1 cellular context compared by ENCODE assay signal in the genomic region with DNA sequence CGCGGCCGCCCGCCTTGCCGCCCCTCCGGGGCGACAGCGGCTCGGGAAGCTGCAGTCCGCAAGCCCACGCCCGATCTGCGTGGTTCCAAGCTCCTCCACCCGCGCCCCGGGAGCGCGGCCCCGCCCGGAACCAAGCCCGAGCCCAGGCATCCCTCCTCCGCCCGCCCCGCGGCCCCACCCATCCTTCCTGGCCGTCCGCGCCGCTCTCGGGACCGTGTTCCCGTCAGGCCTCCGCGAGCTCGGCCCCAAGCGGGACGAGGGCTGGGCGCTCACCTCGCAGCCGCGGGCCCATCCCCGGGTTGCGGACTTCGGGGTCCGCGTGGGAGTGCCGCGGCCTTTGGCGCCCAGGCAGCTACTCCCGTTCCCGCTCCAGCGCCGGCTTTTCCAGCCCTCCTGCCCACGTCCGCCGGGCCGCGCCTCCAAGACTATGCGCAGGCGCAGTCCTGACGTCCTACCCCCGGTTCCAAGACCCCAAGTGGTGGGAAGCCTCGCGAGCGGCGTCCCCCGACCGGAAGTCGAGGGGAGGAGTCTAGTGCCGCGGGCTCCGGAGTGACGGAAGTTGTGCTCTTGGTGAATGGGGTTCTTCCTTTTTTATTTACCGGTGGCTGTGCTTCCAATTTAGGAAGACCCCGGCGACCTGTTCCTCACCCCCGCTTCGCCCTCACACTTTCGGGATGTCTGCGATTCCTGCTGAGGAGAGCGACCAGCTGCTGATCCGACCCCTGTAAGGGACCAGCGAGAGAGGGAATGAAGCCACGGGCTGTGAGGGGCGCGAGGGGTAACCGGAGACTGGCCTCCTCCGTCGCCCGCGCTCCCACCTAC.
TF ChIP-seq lines count a peak whose summit lies in the region.

CPSF3 (plus strand) TSS at position 555 of the 822 bp plus-strand sequence; CDS start at position 675, 120 bp downstream.
A gene with protein sequence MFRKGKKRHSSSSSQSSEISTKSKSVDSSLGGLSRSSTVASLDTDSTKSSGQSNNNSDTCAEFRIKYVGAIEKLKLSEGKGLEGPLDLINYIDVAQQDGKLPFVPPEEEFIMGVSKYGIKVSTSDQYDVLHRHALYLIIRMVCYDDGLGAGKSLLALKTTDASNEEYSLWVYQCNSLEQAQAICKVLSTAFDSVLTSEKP (minus strand): TSS at position 429 of the 822 bp plus-strand sequence. CDS start 4,831 bp downstream, outside the sequence.

TF ChIP-seq in H1, 55 proteins besides CTCF, POLR2A, EP300 and RAD21 (continues in another document):
- TF ChIP-seq, protein P1, sequence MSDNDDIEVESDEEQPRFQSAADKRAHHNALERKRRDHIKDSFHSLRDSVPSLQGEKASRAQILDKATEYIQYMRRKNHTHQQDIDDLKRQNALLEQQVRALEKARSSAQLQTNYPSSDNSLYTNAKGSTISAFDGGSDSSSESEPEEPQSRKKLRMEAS (IDR thresholded peaks at IDR 0.05) = peak; percentile 72
- TF ChIP-seq FOSL1 (IDR thresholded peaks at IDR 0.05; ENCODE audit: insufficient read depth, low read depth, low read length) (no peak), SP2 (IDR thresholded peaks at IDR 0.05; ENCODE audit: low read length) (no peak), CHD1 (IDR thresholded peaks at IDR 0.05; ENCODE audit: low read depth, low read length) (no peak), RBBP5 (IDR thresholded peaks at IDR 0.05; ENCODE audit: borderline replicate concordance, low read depth, low read length) (peak; percentile 41; the same call in 1 of the 2 replicates), CBX5 (IDR thresholded peaks at IDR 0.05; ENCODE audit: low read depth, low read length) (no peak), BACH1 (IDR thresholded peaks at IDR 0.05; ENCODE audit: low read length) (peak; percentile 78), KDM1A (IDR thresholded peaks at IDR 0.05; ENCODE audit: borderline replicate concordance, low read length) (no peak), SP1 (IDR thresholded peaks at IDR 0.05; ENCODE audit: low read depth, low read length) (peak; percentile 91; the same call in 1 of the 2 replicates), YY1 (IDR thresholded peaks at IDR 0.05; ENCODE audit: low read depth, low read length) (0 out of 2 replicates have a peak, but pooled peaks have one; percentile 23), ATF3 (IDR thresholded peaks at IDR 0.05; ENCODE audit: insufficient read depth, low read depth, low read length) (no peak), TAF7 (optimal IDR thresholded peaks at IDR 0.05; ENCODE audit: borderline replicate concordance, low read depth, low read length) (no peak), TCF12 (IDR thresholded peaks at IDR 0.05; ENCODE audit: low read depth, low read length) (no peak), CBX8 (IDR thresholded peaks at IDR 0.05; ENCODE audit: borderline replicate concordance, low read depth, low read length) (no peak), ASH2L (IDR thresholded peaks at IDR 0.05; ENCODE audit: low read length) (peak; percentile 95), SIX5 (IDR thresholded peaks at IDR 0.05; ENCODE audit: low read depth, low read length) (peak; percentile 8; the same call in 1 of the 2 replicates), KDM5A (IDR thresholded peaks at IDR 0.05; ENCODE audit: low read length) (no peak), POLR2AphosphoS5 (IDR thresholded peaks at IDR 0.05; ENCODE audit: low read depth, low read length) (no peak; the same call in 1 of the 2 replicates), POU5F1 (IDR thresholded peaks at IDR 0.05; ENCODE audit: low read depth, low read length) (no peak), JUN (IDR thresholded peaks at IDR 0.05; ENCODE audit: low read depth, low read length) (no peak), MAFK (IDR thresholded peaks at IDR 0.05; ENCODE audit: low read depth, low read length) (no peak), SIN3A (conservative IDR thresholded peaks at IDR 0.05 in 1 of 2, IDR thresholded peaks at IDR 0.05 in 1 of 2; ENCODE audit: low read depth in 1 of 2, low read length in 2 of 2) (peak; percentile 42 to 86; a peak in 2 of 4 replicates), SAP30 (IDR thresholded peaks at IDR 0.05; ENCODE audit: insufficient read depth, insufficient replicate concordance, low read length) (no peak), NANOG (IDR thresholded peaks at IDR 0.05; ENCODE audit: insufficient read depth, low read depth, low read length, poor library complexity, severe bottlenecking) (no peak), ZNF274 (IDR thresholded peaks at IDR 0.05; ENCODE audit: borderline replicate concordance, extremely low read depth, low read length) (no peak), EZH2 (IDR thresholded peaks at IDR 0.05; ENCODE audit: low read depth, low read length, severe bottlenecking) (no peak), CHD7 (IDR thresholded peaks at IDR 0.05; ENCODE audit: insufficient replicate concordance, low read length) (no peak), SUZ12 (IDR thresholded peaks at IDR 0.05; ENCODE audit: low read length) (no peak), HDAC2 (IDR thresholded peaks at IDR 0.05; ENCODE audit: borderline replicate concordance in 1 of 2, low read depth in 2 of 2, low read length in 2 of 2) (peak in 1 of 2 experiments; percentile 78; a peak in 1 of 4 replicates), SRF (IDR thresholded peaks at IDR 0.05; ENCODE audit: low read depth, low read length) (no peak), HDAC6 (IDR thresholded peaks at IDR 0.05; ENCODE audit: low read depth, low read length) (no peak), SP4 (IDR thresholded peaks at IDR 0.05; ENCODE audit: low read length) (no peak), RXRA (IDR thresholded peaks at IDR 0.05; ENCODE audit: insufficient read depth, low read depth, low read length) (no peak), RFX5 (IDR thresholded peaks at IDR 0.05; ENCODE audit: borderline replicate concordance, low read depth, low read length) (no peak), CREB1 (IDR thresholded peaks at IDR 0.05) (peak; percentile 86), GTF2F1 (IDR thresholded peaks at IDR 0.05; ENCODE audit: borderline replicate concordance, low read depth, low read length) (no peak), SIRT6 (IDR thresholded peaks at IDR 0.05; ENCODE audit: low read length) (no peak), KDM4A (IDR thresholded peaks at IDR 0.05; ENCODE audit: low read depth, low read length, severe bottlenecking) (peak; percentile 99), CTBP2 (IDR thresholded peaks at IDR 0.05; ENCODE audit: borderline replicate concordance, insufficient read depth, insufficient read length, low read length) (no peak), CHD2 (IDR thresholded peaks at IDR 0.05; ENCODE audit: low read length) (peak; percentile 94), EGR1 (IDR thresholded peaks at IDR 0.05; ENCODE audit: borderline replicate concordance, low read depth, low read length) (peak; percentile 79), CEBPB (IDR thresholded peaks at IDR 0.05; ENCODE audit: low read depth, low read length) (no peak), NRF1 (IDR thresholded peaks at IDR 0.05; ENCODE audit: low read depth, low read length) (peak; percentile 63), RNF2 (IDR thresholded peaks at IDR 0.05; ENCODE audit: borderline replicate concordance, low read depth, low read length, missing control alignments, poor library complexity, severe bottlenecking) (no peak), TAF1 (IDR thresholded peaks at IDR 0.05; ENCODE audit: low read depth, low read length) (peak; percentile 73), TEAD4 (IDR thresholded peaks at IDR 0.05; ENCODE audit: low read depth, low read length) (no peak), BRCA1 (IDR thresholded peaks at IDR 0.05; ENCODE audit: low read depth, low read length) (peak; percentile 78), USF2 (IDR thresholded peaks at IDR 0.05; ENCODE audit: low read length) (no peak), TBP (IDR thresholded peaks at IDR 0.05; ENCODE audit: low read depth, low read length) (peak; percentile 40; the same call in 1 of the 2 replicates)
- TF ChIP-seq, protein P2, sequence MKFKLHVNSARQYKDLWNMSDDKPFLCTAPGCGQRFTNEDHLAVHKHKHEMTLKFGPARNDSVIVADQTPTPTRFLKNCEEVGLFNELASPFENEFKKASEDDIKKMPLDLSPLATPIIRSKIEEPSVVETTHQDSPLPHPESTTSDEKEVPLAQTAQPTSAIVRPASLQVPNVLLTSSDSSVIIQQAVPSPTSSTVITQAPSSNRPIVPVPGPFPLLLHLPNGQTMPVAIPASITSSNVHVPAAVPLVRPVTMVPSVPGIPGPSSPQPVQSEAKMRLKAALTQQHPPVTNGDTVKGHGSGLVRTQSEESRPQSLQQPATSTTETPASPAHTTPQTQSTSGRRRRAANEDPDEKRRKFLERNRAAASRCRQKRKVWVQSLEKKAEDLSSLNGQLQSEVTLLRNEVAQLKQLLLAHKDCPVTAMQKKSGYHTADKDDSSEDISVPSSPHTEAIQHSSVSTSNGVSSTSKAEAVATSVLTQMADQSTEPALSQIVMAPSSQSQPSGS (IDR thresholded peaks at IDR 0.05; ENCODE audit: low read length) = peak; percentile 43; the same call in 1 of the 2 replicates
- TF ChIP-seq, protein P3, sequence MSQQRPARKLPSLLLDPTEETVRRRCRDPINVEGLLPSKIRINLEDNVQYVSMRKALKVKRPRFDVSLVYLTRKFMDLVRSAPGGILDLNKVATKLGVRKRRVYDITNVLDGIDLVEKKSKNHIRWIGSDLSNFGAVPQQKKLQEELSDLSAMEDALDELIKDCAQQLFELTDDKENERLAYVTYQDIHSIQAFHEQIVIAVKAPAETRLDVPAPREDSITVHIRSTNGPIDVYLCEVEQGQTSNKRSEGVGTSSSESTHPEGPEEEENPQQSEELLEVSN (IDR thresholded peaks at IDR 0.05) = peak; percentile 57
